2 cellular contexts compared by ENCODE assay signal in the genomic region with DNA sequence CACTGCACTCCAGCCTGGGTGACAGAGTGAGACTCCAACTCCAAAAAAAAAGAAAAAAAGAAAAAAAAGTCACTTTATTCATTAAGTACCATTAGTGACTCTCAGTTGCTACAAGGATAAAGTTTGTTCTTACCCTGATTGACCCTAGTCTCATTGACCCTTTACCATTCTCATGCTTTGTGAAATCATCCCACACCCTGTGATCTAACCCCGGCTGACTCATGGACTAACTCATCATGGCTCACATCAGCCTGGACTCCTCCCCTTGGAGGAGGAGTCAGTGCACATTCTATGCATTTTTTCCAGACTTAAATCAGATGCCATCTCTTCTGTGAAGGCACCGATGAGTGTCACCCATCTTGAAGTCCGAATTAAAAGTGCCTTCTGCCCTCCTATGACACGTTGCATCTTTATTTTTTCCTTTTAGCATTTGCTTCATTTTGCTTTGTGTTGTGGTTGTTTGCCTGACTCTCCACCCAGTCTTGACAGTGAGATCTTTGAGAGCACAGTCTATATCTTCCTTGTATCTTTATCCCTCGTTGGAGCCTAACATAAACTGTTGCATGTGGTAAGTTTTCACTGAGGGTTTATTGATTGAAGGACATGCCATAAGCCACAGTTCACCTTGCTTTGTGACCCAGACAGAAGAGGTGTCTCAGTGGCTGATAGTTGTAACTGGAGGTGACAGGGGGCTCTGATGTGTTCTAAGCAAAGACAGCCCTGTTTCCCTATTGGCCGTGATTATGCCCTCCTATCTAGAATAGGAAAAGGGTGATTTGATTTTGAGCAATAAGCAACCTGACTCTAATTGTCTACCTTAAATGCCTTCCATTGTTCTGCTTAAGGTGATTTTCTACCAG.
TF ChIP-seq lines count a peak whose summit lies in the region.

No MANE protein-coding gene starts in this region.

TF ChIP-seq in HCT116, 20 proteins besides CTCF, POLR2A, EP300 and RAD21 (continued from another document):
- no peak; the same call in 1 of the 2 replicates for TF ChIP-seq CBX3 (IDR thresholded peaks at IDR 0.05; ENCODE audit: low read depth)
- peak; percentile 36 for TF ChIP-seq TCF7L2 (IDR thresholded peaks at IDR 0.05; ENCODE audit: borderline replicate concordance, extremely low read depth, insufficient read depth, insufficient read length)
- TF ChIP-seq ZBTB33 (IDR thresholded peaks at IDR 0.05; ENCODE audit: extremely low read depth, insufficient replicate concordance, low read length) = no peak
- TF ChIP-seq, protein P1, sequence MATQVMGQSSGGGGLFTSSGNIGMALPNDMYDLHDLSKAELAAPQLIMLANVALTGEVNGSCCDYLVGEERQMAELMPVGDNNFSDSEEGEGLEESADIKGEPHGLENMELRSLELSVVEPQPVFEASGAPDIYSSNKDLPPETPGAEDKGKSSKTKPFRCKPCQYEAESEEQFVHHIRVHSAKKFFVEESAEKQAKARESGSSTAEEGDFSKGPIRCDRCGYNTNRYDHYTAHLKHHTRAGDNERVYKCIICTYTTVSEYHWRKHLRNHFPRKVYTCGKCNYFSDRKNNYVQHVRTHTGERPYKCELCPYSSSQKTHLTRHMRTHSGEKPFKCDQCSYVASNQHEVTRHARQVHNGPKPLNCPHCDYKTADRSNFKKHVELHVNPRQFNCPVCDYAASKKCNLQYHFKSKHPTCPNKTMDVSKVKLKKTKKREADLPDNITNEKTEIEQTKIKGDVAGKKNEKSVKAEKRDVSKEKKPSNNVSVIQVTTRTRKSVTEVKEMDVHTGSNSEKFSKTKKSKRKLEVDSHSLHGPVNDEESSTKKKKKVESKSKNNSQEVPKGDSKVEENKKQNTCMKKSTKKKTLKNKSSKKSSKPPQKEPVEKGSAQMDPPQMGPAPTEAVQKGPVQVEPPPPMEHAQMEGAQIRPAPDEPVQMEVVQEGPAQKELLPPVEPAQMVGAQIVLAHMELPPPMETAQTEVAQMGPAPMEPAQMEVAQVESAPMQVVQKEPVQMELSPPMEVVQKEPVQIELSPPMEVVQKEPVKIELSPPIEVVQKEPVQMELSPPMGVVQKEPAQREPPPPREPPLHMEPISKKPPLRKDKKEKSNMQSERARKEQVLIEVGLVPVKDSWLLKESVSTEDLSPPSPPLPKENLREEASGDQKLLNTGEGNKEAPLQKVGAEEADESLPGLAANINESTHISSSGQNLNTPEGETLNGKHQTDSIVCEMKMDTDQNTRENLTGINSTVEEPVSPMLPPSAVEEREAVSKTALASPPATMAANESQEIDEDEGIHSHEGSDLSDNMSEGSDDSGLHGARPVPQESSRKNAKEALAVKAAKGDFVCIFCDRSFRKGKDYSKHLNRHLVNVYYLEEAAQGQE (IDR thresholded peaks at IDR 0.05; ENCODE audit: low read depth) = no peak
- TF ChIP-seq EZH2 (IDR thresholded peaks at IDR 0.05) = no peak
- TF ChIP-seq ELF1 (IDR thresholded peaks at IDR 0.05; ENCODE audit: borderline replicate concordance, low read depth) = no peak
- TF ChIP-seq POLR2AphosphoS5 (IDR thresholded peaks at IDR 0.05; ENCODE audit: low read depth, low read length) = 0 out of 2 replicates have a peak, but pooled peaks have one; percentile 50
- TF ChIP-seq, protein P2, sequence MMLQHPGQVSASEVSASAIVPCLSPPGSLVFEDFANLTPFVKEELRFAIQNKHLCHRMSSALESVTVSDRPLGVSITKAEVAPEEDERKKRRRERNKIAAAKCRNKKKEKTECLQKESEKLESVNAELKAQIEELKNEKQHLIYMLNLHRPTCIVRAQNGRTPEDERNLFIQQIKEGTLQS (IDR thresholded peaks at IDR 0.05) = peak; percentile 57
- no peak for TF ChIP-seq ZNF274 (IDR thresholded peaks at IDR 0.05; ENCODE audit: low read depth, low read length)
- TF ChIP-seq EZH2phosphoT487 (IDR thresholded peaks at IDR 0.05; ENCODE audit: borderline replicate concordance) = no peak
- peak; percentile 4; the same call in 1 of the 2 replicates for TF ChIP-seq EGR1 (IDR thresholded peaks at IDR 0.05; ENCODE audit: low read depth)
- peak; percentile 23; the same call in 1 of the 2 replicates for TF ChIP-seq MAX (IDR thresholded peaks at IDR 0.05)

TF ChIP-seq in liver, 16 proteins besides CTCF, POLR2A, EP300 and RAD21 (continued from another document):
- TF ChIP-seq FOXA1 (IDR thresholded peaks at IDR 0.05) (no peak), RXRA (IDR thresholded peaks at IDR 0.05) (peak; percentile 79 to 87), HNF4G (IDR thresholded peaks at IDR 0.05) (no peak), FOXA2 (IDR thresholded peaks at IDR 0.05) (no peak), GABPA (IDR thresholded peaks at IDR 0.05 in 1 of 2, conservative IDR thresholded peaks at IDR 0.05 in 1 of 2) (no peak), YY1 (IDR thresholded peaks at IDR 0.05) (no peak), TAF1 (conservative IDR thresholded peaks at IDR 0.05) (no peak), NR2F2 (IDR thresholded peaks at IDR 0.05) (no peak), ZBTB33 (IDR thresholded peaks at IDR 0.05) (no peak)
- TF ChIP-seq, protein P1 (IDR thresholded peaks at IDR 0.05) = no peak
